Comparison of ENCODE assay signal across 8 cellular contexts in genomic region chr5:177133845-177134652, GRCh38. TPM values are rescaled to one million over a fixed set of nuclear protein-coding genes. Genes with fewer than 3 reads are reported as not detected.
DNase-seq lines count a peak whose midpoint lies in the region; ATAC-seq and TF ChIP-seq lines count a peak whose summit lies in the region.

No MANE protein-coding gene starts in this region.

- peak overlapping the region; percentile 99 for H2AFZ ChIP-seq in hepatocyte

- no peaks in the 10 kb centered on the region for H3K27me3 ChIP-seq in hepatocyte

- H3K27ac ChIP-seq in hepatocyte = peak overlapping the region; percentile 91

- no peaks in the 10 kb centered on the region for H3K9me3 ChIP-seq in hepatocyte (ENCODE audit: low read depth)

- H4K20me1 ChIP-seq in hepatocyte (ENCODE audit: insufficient read depth, poor library complexity, severe bottlenecking) = peaks cover 12% of the 10 kb centered on the region

- DNase-seq in Ammon's horn (ENCODE audit: low spot score) = peak; percentile 52
- peak; percentile 11 for DNase-seq in SK-MEL-5 (ENCODE audit: low read depth, low spot score)
- peak in 33 of 56 donors; percentile 31 to 80 (median 56) for DNase-seq in amygdala (lab: John Stamatoyannopoulos, UW)
- peak; percentile 79 for DNase-seq in hepatocyte (ENCODE audit: low spot score)
- peak; percentile 91 for DNase-seq in retina
- no peak for DNase-seq in AG08395 (ENCODE audit: low spot score)

- in situ Hi-C loops in SK-MEL-5 (cut with HindIII; ENCODE audit: low pct_unique_long_range_greater_than_20kb, low sequenced_read_pairs) = no loop called here

- 2% methylated on average over 33 of the region's 84 CpGs for WGBS in hepatocyte (ENCODE audit: low lambda C conversion rate, missing lambda C conversion rate)

- H3K4me2 ChIP-seq in hepatocyte = peak overlapping the region; percentile 97

- H3K4me1 ChIP-seq in hepatocyte (ENCODE audit: insufficient read depth) = peaks cover 43% of the 10 kb centered on the region

- peak; percentile 36 for ATAC-seq in GM19043 (IDR thresholded peaks at IDR 0.05; ENCODE audit: low read depth, unreplicated experiment)
- peak; percentile 30 for ATAC-seq in HG03196 (IDR thresholded peaks at IDR 0.05; ENCODE audit: unreplicated experiment)

- TF ChIP-seq CTCF in hepatocyte (IDR thresholded peaks at IDR 0.05; ENCODE audit: poor library complexity) = no peak

- no peaks in the 10 kb centered on the region for H3K9me2 ChIP-seq in hepatocyte (replicated peaks; ENCODE audit: insufficient read depth)

- peaks cover 42% of the 10 kb centered on the region for H3K79me2 ChIP-seq in hepatocyte

- peak overlapping the region; percentile 94 for H3K4me3 ChIP-seq in hepatocyte

- peaks cover 12% of the 10 kb centered on the region for H3K36me3 ChIP-seq in hepatocyte (replicated peaks; ENCODE audit: insufficient read depth, low read depth)

RNA-seq across cellular contexts. Expression of gene NSD1, which starts 0.5 kb away (rescaled TPM):
- total RNA-seq in SK-MEL-5 (2014; rRNA removed; shearing (Covaris generic)) = 21.9 and 23.5 TPM in 2 replicates
- polyA plus RNA-seq in SK-MEL-5 (2015; cell fraction: cytosol; rRNA removed) = 12.6 and 15.0 TPM in 2 replicates
- polyA plus RNA-seq in SK-MEL-5 (2015; cell fraction: nucleus; rRNA removed) = 12.1 and 17.0 TPM in 2 replicates
- total RNA-seq in hepatocyte = 28.8 and 29.1 TPM in 2 replicates
- 23.4 and 26.6 TPM in 2 replicates for polyA plus RNA-seq in hepatocyte

RNA-seq across cellular contexts. Expression of gene FGFR4, which starts 47.3 kb away (rescaled TPM):
- 15.2 and 16.6 TPM in 2 replicates for total RNA-seq in SK-MEL-5 (2014; rRNA removed; shearing (Covaris generic))
- polyA plus RNA-seq in SK-MEL-5 (2015; cell fraction: cytosol; rRNA removed) = 25.7 and 28.6 TPM in 2 replicates
- polyA plus RNA-seq in SK-MEL-5 (2015; cell fraction: nucleus; rRNA removed) = 20.6 and 37.5 TPM in 2 replicates
- total RNA-seq in hepatocyte = 90.2 and 121 TPM in 2 replicates
- 75.6 and 94.3 TPM in 2 replicates for polyA plus RNA-seq in hepatocyte
